In the genomic region with DNA sequence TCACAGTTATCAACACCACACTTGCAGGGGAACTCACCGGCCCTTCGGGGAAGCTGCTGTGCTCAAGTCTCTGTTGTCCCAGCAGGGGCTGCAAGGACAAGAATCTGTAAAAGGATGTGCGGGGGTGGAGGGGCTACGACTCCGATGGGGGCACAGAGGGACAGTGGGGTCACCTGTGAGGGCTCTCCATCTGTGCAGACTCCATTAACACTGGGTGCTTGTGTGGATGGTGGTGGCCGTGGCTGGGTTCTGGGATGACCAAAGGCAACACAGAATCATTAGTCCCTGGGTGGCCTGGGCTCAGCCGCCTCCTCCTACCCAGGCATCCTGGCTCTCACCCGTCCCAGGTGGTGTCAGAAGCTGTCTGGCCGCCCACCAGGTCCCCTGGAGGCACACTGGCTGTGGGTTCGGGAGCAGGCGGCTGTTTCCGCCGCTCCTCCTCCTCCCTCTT, we compare ENCODE assay signal across 9 cellular contexts.
"Had no signal": no experiment of that assay in that cellular context is flagged by ENCODE, and none has a peak within 500 bp of the region (broad histone marks: within the 10 kb centered on the region; RNA-seq: fewer than 3 reads in every experiment).

No MANE protein-coding gene starts in this region.

- H3K27ac ChIP-seq: psoas muscle had no signal

- H3K9me3 ChIP-seq: psoas muscle had no signal

- DNase-seq: activated CD4-positive, alpha-beta T cell treated with anti-CD3 and anti-CD28 coated beads for 36 hours; activated CD4-positive, alpha-beta T cell treated with anti-CD3 and anti-CD28 coated beads, Interleukin-2, amount 50 U/mL, for 48 hours; activated gamma-delta T cell treated with Interleukin-2 at 50 U/mL for 16 hours; foreskin keratinocyte; psoas muscle; stimulated activated naive B cell treated with anti-CD40 and anti-IgM and Interleukin-4, amounts not matched to agents 10 μg/mL and 1 μg/mL and 100 μg/mL, for 72 hours had no signal

- ATAC-seq: activated CD4-positive, alpha-beta T cell treated with anti-CD3 and anti-CD28 coated beads for 36 hours; foreskin keratinocyte; left lobe of liver; psoas muscle; sciatic nerve; stimulated activated naive B cell treated with anti-CD40 and anti-IgM and Interleukin-4, amounts not matched to agents 10 μg/mL and 1 μg/mL and 100 μg/mL, for 72 hours; WTC11 had no signal

- H3K4me1 ChIP-seq: psoas muscle had no signal

- H3K27me3 ChIP-seq: foreskin keratinocyte had no signal

- H3K4me3 ChIP-seq: psoas muscle had no signal
